ENCODE assay signal across 2 cellular contexts in the genomic region with DNA sequence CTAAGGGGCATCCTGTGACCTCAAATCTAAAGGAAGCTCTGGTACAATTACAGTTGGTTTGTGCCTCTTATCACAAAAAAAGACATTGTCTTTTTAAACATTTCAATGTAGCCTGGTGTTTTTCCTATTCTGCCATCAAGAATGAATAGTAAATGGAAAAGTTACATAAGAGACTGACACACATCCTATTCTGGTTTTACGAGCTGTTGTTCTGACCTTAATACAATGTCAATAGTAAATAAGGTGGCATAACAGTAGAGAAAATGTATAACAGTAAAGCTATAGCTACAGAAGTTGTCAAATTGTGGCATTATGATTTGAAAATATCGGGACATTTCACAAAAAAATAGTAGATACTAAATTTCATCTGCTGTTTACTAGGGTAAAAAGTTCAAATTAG.
TF ChIP-seq lines count a peak whose summit lies in the region.

No MANE protein-coding gene starts in this region.

TF ChIP-seq in HEK293, 187 proteins besides CTCF, POLR2A, EP300 and RAD21 (continued from another document):
- TF ChIP-seq, protein P1, sequence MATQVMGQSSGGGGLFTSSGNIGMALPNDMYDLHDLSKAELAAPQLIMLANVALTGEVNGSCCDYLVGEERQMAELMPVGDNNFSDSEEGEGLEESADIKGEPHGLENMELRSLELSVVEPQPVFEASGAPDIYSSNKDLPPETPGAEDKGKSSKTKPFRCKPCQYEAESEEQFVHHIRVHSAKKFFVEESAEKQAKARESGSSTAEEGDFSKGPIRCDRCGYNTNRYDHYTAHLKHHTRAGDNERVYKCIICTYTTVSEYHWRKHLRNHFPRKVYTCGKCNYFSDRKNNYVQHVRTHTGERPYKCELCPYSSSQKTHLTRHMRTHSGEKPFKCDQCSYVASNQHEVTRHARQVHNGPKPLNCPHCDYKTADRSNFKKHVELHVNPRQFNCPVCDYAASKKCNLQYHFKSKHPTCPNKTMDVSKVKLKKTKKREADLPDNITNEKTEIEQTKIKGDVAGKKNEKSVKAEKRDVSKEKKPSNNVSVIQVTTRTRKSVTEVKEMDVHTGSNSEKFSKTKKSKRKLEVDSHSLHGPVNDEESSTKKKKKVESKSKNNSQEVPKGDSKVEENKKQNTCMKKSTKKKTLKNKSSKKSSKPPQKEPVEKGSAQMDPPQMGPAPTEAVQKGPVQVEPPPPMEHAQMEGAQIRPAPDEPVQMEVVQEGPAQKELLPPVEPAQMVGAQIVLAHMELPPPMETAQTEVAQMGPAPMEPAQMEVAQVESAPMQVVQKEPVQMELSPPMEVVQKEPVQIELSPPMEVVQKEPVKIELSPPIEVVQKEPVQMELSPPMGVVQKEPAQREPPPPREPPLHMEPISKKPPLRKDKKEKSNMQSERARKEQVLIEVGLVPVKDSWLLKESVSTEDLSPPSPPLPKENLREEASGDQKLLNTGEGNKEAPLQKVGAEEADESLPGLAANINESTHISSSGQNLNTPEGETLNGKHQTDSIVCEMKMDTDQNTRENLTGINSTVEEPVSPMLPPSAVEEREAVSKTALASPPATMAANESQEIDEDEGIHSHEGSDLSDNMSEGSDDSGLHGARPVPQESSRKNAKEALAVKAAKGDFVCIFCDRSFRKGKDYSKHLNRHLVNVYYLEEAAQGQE (tag by site-specific recombination; IDR thresholded peaks at IDR 0.05): no peak
TF ChIP-seq in HEK293: peak in this region for 1.

TF ChIP-seq in SK-N-SH, 30 proteins besides CTCF, POLR2A, EP300 and RAD21 (continued from another document):
- TF ChIP-seq, protein P2, sequence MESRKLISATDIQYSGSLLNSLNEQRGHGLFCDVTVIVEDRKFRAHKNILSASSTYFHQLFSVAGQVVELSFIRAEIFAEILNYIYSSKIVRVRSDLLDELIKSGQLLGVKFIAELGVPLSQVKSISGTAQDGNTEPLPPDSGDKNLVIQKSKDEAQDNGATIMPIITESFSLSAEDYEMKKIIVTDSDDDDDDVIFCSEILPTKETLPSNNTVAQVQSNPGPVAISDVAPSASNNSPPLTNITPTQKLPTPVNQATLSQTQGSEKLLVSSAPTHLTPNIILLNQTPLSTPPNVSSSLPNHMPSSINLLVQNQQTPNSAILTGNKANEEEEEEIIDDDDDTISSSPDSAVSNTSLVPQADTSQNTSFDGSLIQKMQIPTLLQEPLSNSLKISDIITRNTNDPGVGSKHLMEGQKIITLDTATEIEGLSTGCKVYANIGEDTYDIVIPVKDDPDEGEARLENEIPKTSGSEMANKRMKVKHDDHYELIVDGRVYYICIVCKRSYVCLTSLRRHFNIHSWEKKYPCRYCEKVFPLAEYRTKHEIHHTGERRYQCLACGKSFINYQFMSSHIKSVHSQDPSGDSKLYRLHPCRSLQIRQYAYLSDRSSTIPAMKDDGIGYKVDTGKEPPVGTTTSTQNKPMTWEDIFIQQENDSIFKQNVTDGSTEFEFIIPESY (IDR thresholded peaks at IDR 0.05; ENCODE audit: borderline replicate concordance, low read depth): no peak
- TF ChIP-seq NRF1 (IDR thresholded peaks at IDR 0.05; ENCODE audit: low read depth, low read length) (no peak), RCOR1 (IDR thresholded peaks at IDR 0.05; ENCODE audit: low read length) (no peak), SMC3 (IDR thresholded peaks at IDR 0.05; ENCODE audit: low read depth, low read length) (no peak), CHD2 (IDR thresholded peaks at IDR 0.05; ENCODE audit: low read length, partially characterized antibody) (no peak), JUND (IDR thresholded peaks at IDR 0.05) (no peak), RXRA (IDR thresholded peaks at IDR 0.05; ENCODE audit: borderline replicate concordance, low read depth) (no peak), POLR2AphosphoS5 (IDR thresholded peaks at IDR 0.05; ENCODE audit: low read depth, low read length) (no peak), ELF1 (IDR thresholded peaks at IDR 0.05) (no peak), GABPA (IDR thresholded peaks at IDR 0.05; ENCODE audit: low read depth) (no peak)
- TF ChIP-seq, protein P1 (IDR thresholded peaks at IDR 0.05; ENCODE audit: low read depth, low read length): no peak
